3 cellular contexts compared by ENCODE assay signal in the genomic region with DNA sequence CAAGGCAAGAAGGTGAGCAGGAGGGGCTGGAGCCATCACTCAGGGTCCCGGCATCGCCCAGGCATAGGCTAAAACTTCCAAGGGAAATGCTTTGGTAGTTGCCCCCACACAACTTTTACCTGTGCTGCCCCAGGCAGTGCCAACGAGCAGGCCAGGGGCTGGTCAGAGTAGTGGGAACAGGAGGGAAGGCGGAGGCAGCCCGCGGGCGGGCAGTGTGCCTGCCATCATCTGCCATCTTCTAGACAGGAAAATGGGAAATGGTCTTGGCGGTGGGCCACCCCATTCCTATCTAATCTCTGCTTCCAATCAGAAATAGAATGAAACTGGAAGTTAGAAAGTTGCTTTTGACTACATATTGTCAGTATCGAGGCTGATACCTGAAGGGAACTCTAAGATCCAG.
"Had no signal": no experiment of that assay in that cellular context is flagged by ENCODE, and none has a peak within 500 bp of the region (broad histone marks: within the 10 kb centered on the region; RNA-seq: fewer than 3 reads in every experiment).

No MANE protein-coding gene starts in this region.

- DNase-seq: GDM1, GF-D8 had no signal

- ATAC-seq: GM12878 had no signal
